ENCODE assay signal across 8 cellular contexts in the genomic region with DNA sequence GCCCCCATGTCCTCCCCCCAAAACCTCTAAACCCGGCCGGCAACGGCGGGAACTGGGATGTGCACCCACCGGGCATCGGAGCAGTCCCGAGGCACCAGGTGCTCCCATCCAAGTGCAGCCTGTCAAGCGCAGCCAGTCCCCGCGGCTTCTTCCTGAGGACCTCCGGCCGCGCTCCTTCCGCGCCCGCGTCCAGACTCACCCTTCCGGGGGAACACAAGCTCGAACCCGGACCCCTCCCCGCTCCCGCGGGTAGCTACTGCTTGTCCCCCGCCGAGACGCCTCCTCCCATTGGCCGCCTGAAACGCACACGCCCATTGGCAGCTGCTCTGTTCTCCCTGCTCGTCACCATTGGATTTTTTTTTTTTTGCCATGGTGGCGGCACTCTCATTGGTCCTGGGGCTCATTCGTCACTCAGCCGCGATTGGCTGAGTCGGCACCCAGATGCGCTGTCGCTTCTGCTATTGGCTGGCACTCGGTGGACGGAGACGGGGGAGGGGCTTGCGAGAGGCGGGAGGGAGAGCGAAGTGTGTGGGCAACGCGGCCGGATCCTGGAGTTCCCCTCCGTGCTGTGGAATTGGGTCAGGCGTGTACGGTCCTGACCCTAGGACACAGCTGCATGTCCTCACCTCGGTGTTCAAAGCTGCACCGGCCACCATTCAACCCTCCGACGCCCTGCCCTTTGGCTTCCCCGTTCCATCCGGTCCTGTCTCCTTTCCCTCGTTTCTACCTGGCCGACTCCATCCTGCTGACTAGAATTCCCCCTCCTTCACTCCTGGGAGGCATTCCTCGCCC. TPM values are rescaled to one million over a fixed set of nuclear protein-coding genes. Genes with fewer than 3 reads are reported as not detected.
DNase-seq lines count a peak whose midpoint lies in the region; ATAC-seq and TF ChIP-seq lines count a peak whose summit lies in the region.

A gene (minus strand): TSS at position 262 of the 792 bp plus-strand sequence. CDS start 2,166 bp downstream, outside the sequence.

- H3K27me3 Mint-ChIP-seq in T-helper 1 cell treated with Interleukin-12 subunit alpha and Interleukin-12 subunit beta and Interleukin-4 antibody, amounts not matched to agents 30 μg/mL and 1 μg/mL, for 36 hours (ENCODE audit: low read depth), result no peaks in the 10 kb centered on the region

- peak; percentile 85 for ATAC-seq in HG02884 (IDR thresholded peaks at IDR 0.05; ENCODE audit: unreplicated experiment)
- peak; percentile 97 to 99 (median 99) for ATAC-seq in heart right ventricle
- peak; percentile 98 for ATAC-seq in upper lobe of right lung

- peaks cover 21% of the 10 kb centered on the region for H3K36me3 Mint-ChIP-seq in T-helper 1 cell treated with Interleukin-12 subunit alpha and Interleukin-12 subunit beta and Interleukin-4 antibody, amounts not matched to agents 30 μg/mL and 1 μg/mL, for 36 hours (ENCODE audit: low read depth)

- H3K4me1 Mint-ChIP-seq in T-helper 1 cell treated with Interleukin-12 subunit alpha and Interleukin-12 subunit beta and Interleukin-4 antibody, amounts not matched to agents 30 μg/mL and 1 μg/mL, for 36 hours (ENCODE audit: low read depth), result peaks cover 18% of the 10 kb centered on the region

- peak within 1 kb of the TSS; percentile 63 to 94 (median 83) for H3K27ac ChIP-seq in heart right ventricle
- peak within 1 kb of the TSS; percentile 85 for H3K27ac ChIP-seq in upper lobe of right lung

- peak within 1 kb of the TSS; percentile 67 to 98 (median 84) for H3K4me3 ChIP-seq in heart right ventricle
- peak within 1 kb of the TSS; percentile 91 for H3K4me3 ChIP-seq in upper lobe of right lung

- H3K4me1 ChIP-seq in heart right ventricle (peaks cover 0 to 36% (median 23%) of the 10 kb centered on the region in 9 donors), upper lobe of right lung (peaks cover 15% of the 10 kb centered on the region)

- no peaks in the 10 kb centered on the region for H3K9me3 ChIP-seq in heart right ventricle
- no peaks in the 10 kb centered on the region for H3K9me3 ChIP-seq in upper lobe of right lung

- 0% methylated on average over 58 of the region's 58 CpGs for WGBS in heart right ventricle, 2 donors

- peaks cover 0 to 25% (median 8%) of the 10 kb centered on the region in 9 donors for H3K36me3 ChIP-seq in heart right ventricle
- H3K36me3 ChIP-seq in upper lobe of right lung, result peaks cover 17% of the 10 kb centered on the region

- intact Hi-C loops in heart right ventricle (cut with DNase I) (loop anchor here in 3 of 10 donors (2.0 to 5.0 kb wide), 2 partner anchors 46 to 48 kb away; a partner anchor contains a TSS), posterior vena cava (cut with DNase I) (loop anchor here in 1 of 2 donors (5.0 kb wide), 1 partner anchor 43 kb away; a partner anchor contains a TSS), upper lobe of right lung (cut with DNase I) (no loop called here)

- in situ Hi-C loops in GM13977 (cut with MboI; ENCODE audit: low pct_unique_long_range_greater_than_20kb, low sequenced_read_pairs, unreplicated experiment), result loop anchor here (10.0 kb wide), 1 partner anchor 436 kb away; no protein-coding TSS in a partner anchor

- H3K9me3 Mint-ChIP-seq in T-helper 1 cell treated with Interleukin-12 subunit alpha and Interleukin-12 subunit beta and Interleukin-4 antibody, amounts not matched to agents 30 μg/mL and 1 μg/mL, for 36 hours, result no peaks in the 10 kb centered on the region

- TF ChIP-seq CTCF in GM13977 (IDR thresholded peaks at IDR 0.05; ENCODE audit: extremely low read depth, insufficient read depth, missing control alignments) (no peak), heart right ventricle (IDR thresholded peaks at IDR 0.05) (no peak), upper lobe of right lung (IDR thresholded peaks at IDR 0.05) (no peak)

- DNase-seq in GM13977 (ENCODE audit: low spot score), result peak; percentile 100
- DNase-seq in NCI-H1694 (lab: John Stamatoyannopoulos, UW), result peak; percentile 96
- peak; percentile 92 for DNase-seq in amniotic stem cell (lab: John Stamatoyannopoulos, UW)
- DNase-seq in heart right ventricle, result peak; percentile 97 to 98
- peak; percentile 98 for DNase-seq in posterior vena cava (ENCODE audit: low spot score)
- DNase-seq in upper lobe of right lung, result peak; percentile 98

- peak within 1 kb of the TSS; percentile 89 for H3K4me3 Mint-ChIP-seq in T-helper 1 cell treated with Interleukin-12 subunit alpha and Interleukin-12 subunit beta and Interleukin-4 antibody, amounts not matched to agents 30 μg/mL and 1 μg/mL, for 36 hours

- peak within 1 kb of the TSS; percentile 95 for H3K27ac Mint-ChIP-seq in T-helper 1 cell treated with Interleukin-12 subunit alpha and Interleukin-12 subunit beta and Interleukin-4 antibody, amounts not matched to agents 30 μg/mL and 1 μg/mL, for 36 hours

- H3K27me3 ChIP-seq in heart right ventricle (no peaks in the 10 kb centered on the region), upper lobe of right lung (no peaks in the 10 kb centered on the region)

RNA-seq across cellular contexts. Expression of the gene that starts here (rescaled TPM):
- 10 to 100 TPM; 37.0 to 80.2 (median 55.8) TPM for total RNA-seq in heart right ventricle
- polyA plus RNA-seq in heart right ventricle, result 100 to 1,000 TPM in 1 of 2 donors, 10 to 100 TPM in 1; 76.3 to 182 TPM
- 10 to 100 TPM; 67.1 to 69.3 TPM for total RNA-seq in posterior vena cava
- 140 TPM for total RNA-seq in upper lobe of right lung

Comparison
In these comparisons a context has a peak if more than half of its experiments do, and no peak if none do; other contexts are left out.
1. Peak in every context shown above with its lines: DNase-seq, ATAC-seq, H3K4me3 ChIP-seq and H3K27ac ChIP-seq.